In the genomic region with DNA sequence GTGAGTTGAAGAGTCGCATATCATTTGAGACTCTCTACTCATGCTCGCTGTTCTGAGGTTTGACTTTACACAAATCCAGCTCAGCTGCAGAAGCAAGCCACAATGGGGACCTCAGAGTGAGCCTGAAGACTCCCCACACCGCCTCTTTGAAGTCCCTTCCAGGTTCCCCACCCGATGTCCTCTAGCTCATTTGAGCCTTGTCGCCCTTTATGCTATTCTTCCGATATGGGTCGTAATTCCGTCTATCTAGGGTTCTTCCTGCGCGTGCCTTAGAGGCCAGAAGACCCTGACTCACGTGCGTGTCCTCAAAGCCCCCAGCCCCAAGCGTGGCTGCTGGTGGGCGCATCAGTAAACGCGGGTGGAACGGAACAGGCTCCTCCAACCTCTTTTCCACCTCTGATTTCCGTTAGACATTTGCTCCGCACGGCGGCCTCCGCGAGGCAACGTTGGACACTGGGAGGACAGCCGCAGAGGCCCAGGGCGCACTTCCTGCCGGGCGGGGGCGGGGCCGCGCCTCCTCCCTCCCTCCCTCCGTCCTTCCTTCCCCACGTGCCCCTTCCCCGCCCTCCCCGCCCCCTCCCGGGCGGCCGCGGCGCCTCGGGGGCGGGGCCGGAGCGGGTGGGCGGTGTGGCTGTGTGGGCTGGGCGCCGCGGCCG, we compare ENCODE assay signal across 8 cellular contexts. TPM values are rescaled to one million over a fixed set of nuclear protein-coding genes. Genes with fewer than 3 reads are reported as not detected.
DNase-seq lines count a peak whose midpoint lies in the region; ATAC-seq and TF ChIP-seq lines count a peak whose summit lies in the region.

A gene with protein sequence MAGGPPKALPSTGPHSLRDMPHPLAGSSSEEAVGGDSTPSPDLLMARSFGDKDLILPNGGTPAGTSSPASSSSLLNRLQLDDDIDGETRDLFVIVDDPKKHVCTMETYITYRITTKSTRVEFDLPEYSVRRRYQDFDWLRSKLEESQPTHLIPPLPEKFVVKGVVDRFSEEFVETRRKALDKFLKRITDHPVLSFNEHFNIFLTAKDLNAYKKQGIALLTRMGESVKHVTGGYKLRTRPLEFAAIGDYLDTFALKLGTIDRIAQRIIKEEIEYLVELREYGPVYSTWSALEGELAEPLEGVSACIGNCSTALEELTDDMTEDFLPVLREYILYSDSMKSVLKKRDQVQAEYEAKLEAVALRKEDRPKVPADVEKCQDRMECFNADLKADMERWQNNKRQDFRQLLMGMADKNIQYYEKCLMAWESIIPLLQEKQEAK (plus strand): TSS at position 650 of the 656 bp plus-strand sequence. CDS start 242 bp downstream, outside the sequence.

- H3K9ac ChIP-seq in OCI-LY1 (ENCODE audit: low read length), result peak within 1 kb of the TSS; percentile 89

- DNase-seq in Caki2 (ENCODE audit: low read depth) (peak; percentile 80), GM20000 (ENCODE audit: low spot score) (peak; percentile 96), HS-5 (ENCODE audit: low read depth) (peak; percentile 63), activated T-cell treated with anti-CD3 and anti-CD28 coated beads for 48 hours (ENCODE audit: low read depth) (peak; percentile 72), epithelial cell of prostate (ENCODE audit: low read depth, low spot score) (peak; percentile 33), mucosa of descending colon (peak; percentile 92 to 95 (median 95))
- peak; percentile 42 to 62 for DNase-seq in stimulated activated CD8-positive, alpha-beta memory T cell treated with anti-CD3 and anti-CD28 coated beads, Interleukin-4, amount 100 ng/mL, for 1 hour (ENCODE audit: low read depth in 2 of 2, low spot score in 1 of 2)

- no peaks in the 10 kb centered on the region for H3K9me2 ChIP-seq in OCI-LY1 (ENCODE audit: low read depth, low read length)

- H3K27ac ChIP-seq in OCI-LY1 (ENCODE audit: low read depth, low read length, poor library complexity, severe bottlenecking) (peak within 1 kb of the TSS; percentile 71), epithelial cell of prostate (peak within 1 kb of the TSS; percentile 6)

- H3K36me3 ChIP-seq in OCI-LY1 (ENCODE audit: insufficient read depth, low read length) (no peaks in the 10 kb centered on the region), mucosa of descending colon (ENCODE audit: low read depth) (no peaks in the 10 kb centered on the region)

- H3K4me2 ChIP-seq in OCI-LY1 (ENCODE audit: low read length), result peak within 1 kb of the TSS; percentile 83

- H3K4me1 ChIP-seq in OCI-LY1 (ENCODE audit: insufficient read depth, low read length, severe bottlenecking) (peaks cover 37% of the 10 kb centered on the region), mucosa of descending colon (ENCODE audit: low read depth) (peaks cover 30% of the 10 kb centered on the region)

- intact Hi-C loops in mucosa of descending colon (cut with DNase I, micrococcal nuclease), result no loop called here

- no peaks in the 10 kb centered on the region for H3K9me3 ChIP-seq in OCI-LY1 (ENCODE audit: low read length)
- no peaks in the 10 kb centered on the region for H3K9me3 ChIP-seq in mucosa of descending colon

- no peaks in the 10 kb centered on the region for H3K27me3 ChIP-seq in OCI-LY1 (ENCODE audit: insufficient read depth, low read length)

- in situ Hi-C loops in Caki2 (cut with HindIII; ENCODE audit: low pct_unique_long_range_greater_than_20kb, low sequenced_read_pairs), result no loop called here

- peak within 1 kb of the TSS; percentile 96 for H3K4me3 ChIP-seq in OCI-LY1 (ENCODE audit: low read depth, low read length, poor library complexity, severe bottlenecking)
- H3K4me3 ChIP-seq in mucosa of descending colon, result peak within 1 kb of the TSS; percentile 95

- TF ChIP-seq CTCF in GM20000 (IDR thresholded peaks at IDR 0.05; ENCODE audit: extremely low read depth, missing control alignments), result no peak
- TF ChIP-seq CTCF in OCI-LY1 (IDR thresholded peaks at IDR 0.05; ENCODE audit: low read length), result no peak
- no peak for TF ChIP-seq CTCF in mucosa of descending colon (IDR thresholded peaks at IDR 0.05)

- no peaks in the 10 kb centered on the region for H3F3A ChIP-seq in OCI-LY1 (ENCODE audit: insufficient read depth, low read length)

- no peak within 1 kb of the TSS for H2AFZ ChIP-seq in OCI-LY1 (ENCODE audit: low read length)

- peaks cover 15% of the 10 kb centered on the region; the same call in 1 of the 2 replicates for H3K79me2 ChIP-seq in OCI-LY1 (ENCODE audit: insufficient read depth, low read length)

- ATAC-seq in mucosa of descending colon, result peak; percentile 95

- no peaks in the 10 kb centered on the region for H4K20me1 ChIP-seq in OCI-LY1 (ENCODE audit: insufficient read depth, low read length)

RNA-seq across cellular contexts. Expression of the gene that starts here (rescaled TPM):
- total RNA-seq in Caki2 (2014; rRNA removed; shearing (Covaris generic); ENCODE audit: low replicate concordance), result 1.5 and 3.5 TPM in 2 replicates
- total RNA-seq in mucosa of descending colon, result 10 to 100 TPM; 19.0 to 38.6 (median 34.8) TPM

Comparison
In these comparisons a context has a peak if more than half of its experiments do, and no peak if none do; other contexts are left out.
1. Peak in every context shown above with its lines: DNase-seq, ATAC-seq, H3K4me3 ChIP-seq and H3K27ac ChIP-seq.
2. DNase-seq: peak in every context shown above with its lines; median percentile 96 in GM20000; 95 in mucosa of descending colon; 80 in Caki2; 72 in activated T-cell treated with anti-CD3 and anti-CD28 coated beads for 48 hours; 63 in HS-5; 52 in stimulated activated CD8-positive, alpha-beta memory T cell treated with anti-CD3 and anti-CD28 coated beads, Interleukin-4, amount 100 ng/mL, for 1 hour; 33 in epithelial cell of prostate.